In genomic region chr18:21955757-21956652, GRCh38 we compare ENCODE assay signal across 8 cellular contexts.
A peak's percentile ranks its signal among the peaks of the same experiment; 100 is the strongest.
DNase-seq lines count a peak whose midpoint lies in the region; ATAC-seq, FAIRE-seq and TF ChIP-seq lines count a peak whose summit lies in the region.

No MANE protein-coding gene starts in this region.

- no TSS peak for BruUV-seq in HepG2 (replicated peaks; lab: Mats Ljungman, UMichigan)

- intact Hi-C loops in activated CD4-positive, alpha-beta T cell treated with anti-CD3 and anti-CD28 coated beads for 36 hours (cut with DNase I, micrococcal nuclease): loop anchor here (1.0 kb wide), 3 partner anchors 58 to 761 kb away; no protein-coding TSS in a partner anchor
- intact Hi-C loops in HepG2 (cut with micrococcal nuclease; ENCODE audit: unreplicated experiment): loop anchor here (5.0 kb wide), 2 partner anchors 44 to 59 kb away; no protein-coding TSS in a partner anchor

- CTCF ChIA-PET in activated CD4-positive, alpha-beta T cell treated with anti-CD3 and anti-CD28 coated beads for 36 hours (lab: Charles Lee): interaction anchor here (0.7 to 1.9 kb wide), 14 partner anchors 10 to 760 kb away, joined by 3 to 9 read pairs (median 4); no protein-coding TSS in a partner anchor
- CTCF ChIA-PET in HepG2 (lab: Yijun Ruan, JAX; ENCODE audit: low intra/inter-chr PET ratio, low total read pairs): interaction anchor here (1.4 to 1.6 kb wide), 2 partner anchors 41 to 58 kb away, joined by 5 to 9 read pairs; no protein-coding TSS in a partner anchor

- POLR2A ChIA-PET in activated CD4-positive, alpha-beta T cell treated with anti-CD3 and anti-CD28 coated beads for 36 hours (lab: Charles Lee): no interaction called here
- POLR2A ChIA-PET in HepG2 (lab: Yijun Ruan, JAX): no interaction called here

- H3K9me3 ChIP-seq in HepG2 (ENCODE audit: low read length): no peaks in the 10 kb centered on the region

- TF ChIP-seq EP300 in HepG2 (IDR thresholded peaks at IDR 0.05; ENCODE audit: low read depth in 2 of 2, low read length in 2 of 2) (no peak), HepG2 (CRISPR knock-in tag; IDR thresholded peaks at IDR 0.05; ENCODE audit: borderline replicate concordance) (no peak)

- WGBS in HepG2 (ENCODE audit: low lambda C conversion rate): 27% methylated on average over 8 of the region's 8 CpGs

- TF ChIP-seq CTCF in AG10803 (conservative IDR thresholded peaks at IDR 0.05; ENCODE audit: low read length) (peak; percentile 99), chondrocyte (IDR thresholded peaks at IDR 0.05) (peak; percentile 94), HepG2 (CRISPR knock-in tag; IDR thresholded peaks at IDR 0.05) (peak; percentile 86)

- no peaks in the 10 kb centered on the region for H3K4me1 Mint-ChIP-seq in activated CD4-positive, alpha-beta T cell treated with anti-CD3 and anti-CD28 coated beads for 36 hours
- H3K4me1 Mint-ChIP-seq in chondrocyte (ENCODE audit: low read depth): no peaks in the 10 kb centered on the region

- in situ Hi-C loops in HepG2 (cut with HindIII; ENCODE audit: extremely low pct_ligation_motif_present, low pct_unique_long_range_greater_than_20kb): no loop called here

- H3K4me3 ChIP-seq in AG10803 (ENCODE audit: low read length) (no peak overlapping the region), HepG2 (replicated peaks in 1 of 3; ENCODE audit: insufficient read depth in 1 of 3, low read depth in 2 of 3, low read length in 3 of 3) (no peak overlapping the region)

- no peak overlapping the region for H3K4me3 Mint-ChIP-seq in activated CD4-positive, alpha-beta T cell treated with anti-CD3 and anti-CD28 coated beads for 36 hours
- H3K4me3 Mint-ChIP-seq in chondrocyte (ENCODE audit: unreplicated experiment): no peak overlapping the region

- no peaks in the 10 kb centered on the region for H3K9me3 Mint-ChIP-seq in activated CD4-positive, alpha-beta T cell treated with anti-CD3 and anti-CD28 coated beads for 36 hours (ENCODE audit: low read depth)
- H3K9me3 Mint-ChIP-seq in chondrocyte (ENCODE audit: low read depth): no peaks in the 10 kb centered on the region

- no peak overlapping the region for H2AFZ ChIP-seq in HepG2 (ENCODE audit: low read length)

- no peak overlapping the region for H3K27ac ChIP-seq in HepG2 (ENCODE audit: extremely low read length, insufficient read depth, low read length)

- H3K9ac ChIP-seq in HepG2 (ENCODE audit: insufficient read depth, low read depth, low read length): no peak overlapping the region

- no peaks in the 10 kb centered on the region for H3K27me3 ChIP-seq in HepG2 (ENCODE audit: control insufficient read depth in 1 of 2, insufficient read depth in 2 of 2, low read length in 2 of 2)

- no peaks in the 10 kb centered on the region for H3K36me3 ChIP-seq in HepG2 (replicated peaks in 1 of 2; ENCODE audit: control insufficient read depth in 1 of 2, insufficient read depth in 2 of 2, low read length in 2 of 2)

- peak; percentile 46; the same call in 1 of the 2 replicates for TF ChIP-seq RAD21 in HepG2 (CRISPR knock-in tag; IDR thresholded peaks at IDR 0.05)

- no peaks in the 10 kb centered on the region for H3K36me3 Mint-ChIP-seq in activated CD4-positive, alpha-beta T cell treated with anti-CD3 and anti-CD28 coated beads for 36 hours (ENCODE audit: low read depth)
- peaks cover 2% of the 10 kb centered on the region for H3K36me3 Mint-ChIP-seq in chondrocyte (ENCODE audit: low read depth)

- H3K79me2 ChIP-seq in HepG2 (ENCODE audit: insufficient read depth, low read length): no peaks in the 10 kb centered on the region

- no peak for TF ChIP-seq POLR2A in HepG2 (IDR thresholded peaks at IDR 0.05; ENCODE audit: insufficient read depth in 1 of 2, low read depth in 2 of 2, low read length in 2 of 2)

- H3K4me1 ChIP-seq in HepG2 (ENCODE audit: insufficient read depth, low read length): peaks cover 15% of the 10 kb centered on the region

- DNase-seq in AG10803 (ENCODE audit: low read depth) (peak; percentile 58), NCI-H2227 treated with DMSO at 0.1 percent for 48 hours (lab: John Stamatoyannopoulos, UW) (peak; percentile 50), chondrocyte (ENCODE audit: low spot score) (no peak), HepG2 (ENCODE audit: low spot score) (peak; percentile 54)
- DNase-seq in activated CD4-positive, alpha-beta T cell treated with anti-CD3 and anti-CD28 coated beads for 36 hours: peak; percentile 88
- DNase-seq in stimulated activated CD4-positive, alpha-beta T cell treated with anti-CD3 and anti-CD28 coated beads, TNF-alpha, amount 100 ng/mL, for 4 hours (ENCODE audit: low read depth in 3 of 3): peak; percentile 51 to 73 (median 65)

- peak; percentile 99 for ATAC-seq in GM18907 (IDR thresholded peaks at IDR 0.05; ENCODE audit: unreplicated experiment)
- peak; percentile 85 for ATAC-seq in HG03108 (IDR thresholded peaks at IDR 0.05; ENCODE audit: unreplicated experiment)
- ATAC-seq in activated CD4-positive, alpha-beta T cell treated with anti-CD3 and anti-CD28 coated beads for 36 hours: peak; percentile 84
- ATAC-seq in HepG2: peak; percentile 98

- peak; percentile 90 for FAIRE-seq in HepG2 (lab: Jason Lieb, UNC)

- H3K27me3 Mint-ChIP-seq in activated CD4-positive, alpha-beta T cell treated with anti-CD3 and anti-CD28 coated beads for 36 hours: peaks cover 8% of the 10 kb centered on the region
- H3K27me3 Mint-ChIP-seq in chondrocyte (ENCODE audit: low read depth): peaks cover 48% of the 10 kb centered on the region

- H3K4me2 ChIP-seq in HepG2 (ENCODE audit: low read depth, low read length): no peak overlapping the region

- no peaks in the 10 kb centered on the region for H4K20me1 ChIP-seq in HepG2 (ENCODE audit: insufficient read depth, low read length)

- no peak overlapping the region for H3K27ac Mint-ChIP-seq in activated CD4-positive, alpha-beta T cell treated with anti-CD3 and anti-CD28 coated beads for 36 hours
- no peak overlapping the region for H3K27ac Mint-ChIP-seq in chondrocyte (ENCODE audit: unreplicated experiment)

TF ChIP-seq in HepG2, 621 proteins besides CTCF, POLR2A, EP300 and RAD21 (continues in another document):
- TF ChIP-seq ZNF280B (CRISPR knock-in tag; IDR thresholded peaks at IDR 0.05; ENCODE audit: borderline replicate concordance): no peak
- no peak for TF ChIP-seq HNRNPUL1 (IDR thresholded peaks at IDR 0.05; ENCODE audit: low read depth, low read length)
- no peak for TF ChIP-seq PRDM10 (CRISPR knock-in tag; IDR thresholded peaks at IDR 0.05; ENCODE audit: low read depth)
- no peak for TF ChIP-seq ATF6 (CRISPR knock-in tag; conservative IDR thresholded peaks at IDR 0.05)
- no peak for TF ChIP-seq ZNF296 (CRISPR knock-in tag; conservative IDR thresholded peaks at IDR 0.05)
- peak; percentile 69 for TF ChIP-seq STAG1 (CRISPR knock-in tag; IDR thresholded peaks at IDR 0.05)
- TF ChIP-seq MAFK (conservative IDR thresholded peaks at IDR 0.05 in 1 of 2, IDR thresholded peaks at IDR 0.05 in 1 of 2; ENCODE audit: low read length in 2 of 2): peak in 1 of 2 experiments; percentile 56; a peak in 2 of 4 replicates
